In genomic region chr19:45886427-45887310, GRCh38 we compare ENCODE assay signal across 1 cellular context.
TF ChIP-seq lines count a peak whose summit lies in the region.

No MANE protein-coding gene starts in this region.

TF ChIP-seq in HEK293, 187 proteins besides CTCF, POLR2A, EP300 and RAD21 (continued from another document and continues in another):
- TF ChIP-seq ZNF792 (tag by site-specific recombination; IDR thresholded peaks at IDR 0.05): no peak
- no peak for TF ChIP-seq ZBTB1 (tag by site-specific recombination; IDR thresholded peaks at IDR 0.05)
- no peak for TF ChIP-seq GFI1B (tag by site-specific recombination; IDR thresholded peaks at IDR 0.05)
- no peak for TF ChIP-seq RBAK (tag by site-specific recombination; IDR thresholded peaks at IDR 0.05)
- TF ChIP-seq PRDM6 (tag by site-specific recombination; IDR thresholded peaks at IDR 0.05): no peak
- no peak for TF ChIP-seq IKZF3 (tag by site-specific recombination; IDR thresholded peaks at IDR 0.05)
- peak; percentile 27; the same call in 1 of the 2 replicates for TF ChIP-seq ZNF148 (tag by site-specific recombination; IDR thresholded peaks at IDR 0.05; ENCODE audit: borderline replicate concordance)
- no peak for TF ChIP-seq ZNF626 (tag by site-specific recombination; IDR thresholded peaks at IDR 0.05)
- TF ChIP-seq ZNF280D (tag by site-specific recombination; IDR thresholded peaks at IDR 0.05): 0 out of 2 replicates have a peak, but pooled peaks have one; percentile 67
- no peak for TF ChIP-seq BCL6B (tag by site-specific recombination; IDR thresholded peaks at IDR 0.05)
- no peak for TF ChIP-seq ZNF548 (tag by site-specific recombination; IDR thresholded peaks at IDR 0.05)
- TF ChIP-seq GLI4 (tag by site-specific recombination; IDR thresholded peaks at IDR 0.05): no peak
- TF ChIP-seq ZFP69B (tag by site-specific recombination; IDR thresholded peaks at IDR 0.05): no peak; the same call in 1 of the 2 replicates
- TF ChIP-seq ZNF747 (tag by site-specific recombination; IDR thresholded peaks at IDR 0.05): no peak
- TF ChIP-seq ZNF555 (tag by site-specific recombination; conservative IDR thresholded peaks at IDR 0.05): no peak
- 0 out of 2 replicates have a peak, but pooled peaks have one; percentile 21 for TF ChIP-seq KLF17 (tag by site-specific recombination; IDR thresholded peaks at IDR 0.05)
- no peak for TF ChIP-seq INSM2 (tag by site-specific recombination; IDR thresholded peaks at IDR 0.05)
- TF ChIP-seq ZBTB49 (tag by site-specific recombination; IDR thresholded peaks at IDR 0.05; ENCODE audit: low read depth): no peak
- TF ChIP-seq ZNF513 (tag by site-specific recombination; IDR thresholded peaks at IDR 0.05): no peak; the same call in 1 of the 2 replicates
- no peak for TF ChIP-seq ZFHX2 (tag by site-specific recombination; conservative IDR thresholded peaks at IDR 0.05)
- TF ChIP-seq ZNF202 (tag by site-specific recombination; IDR thresholded peaks at IDR 0.05; ENCODE audit: borderline replicate concordance): no peak
- TF ChIP-seq ZNF76 (tag by site-specific recombination; IDR thresholded peaks at IDR 0.05; ENCODE audit: borderline replicate concordance, low read depth): peak; percentile 92
- no peak for TF ChIP-seq ZNF23 (tag by site-specific recombination; IDR thresholded peaks at IDR 0.05; ENCODE audit: borderline replicate concordance)
- no peak for TF ChIP-seq ZNF175 (tag by site-specific recombination; IDR thresholded peaks at IDR 0.05)
- no peak for TF ChIP-seq HOXC10 (CRISPR knock-in tag; IDR thresholded peaks at IDR 0.05)
- peak; percentile 83 for TF ChIP-seq ZBTB17 (tag by site-specific recombination; IDR thresholded peaks at IDR 0.05)
- no peak; the same call in 1 of the 2 replicates for TF ChIP-seq ZNF692 (tag by site-specific recombination; IDR thresholded peaks at IDR 0.05)
- TF ChIP-seq ZNF623 (tag by site-specific recombination; IDR thresholded peaks at IDR 0.05): no peak
- TF ChIP-seq MZF1 (tag by site-specific recombination; IDR thresholded peaks at IDR 0.05; ENCODE audit: borderline replicate concordance): no peak
- TF ChIP-seq TCF7L2 (IDR thresholded peaks at IDR 0.05; ENCODE audit: borderline replicate concordance, low read depth, low read length): no peak
- no peak for TF ChIP-seq ZNF404 (tag by site-specific recombination; IDR thresholded peaks at IDR 0.05)
- TF ChIP-seq ZNF830 (tag by site-specific recombination; IDR thresholded peaks at IDR 0.05; ENCODE audit: low read depth): no peak
- TF ChIP-seq ZNF335 (tag by site-specific recombination; conservative IDR thresholded peaks at IDR 0.05): peak; percentile 99
- no peak for TF ChIP-seq ZNF514 (tag by site-specific recombination; IDR thresholded peaks at IDR 0.05)
- TF ChIP-seq ZNF580 (tag by site-specific recombination; IDR thresholded peaks at IDR 0.05): peak; percentile 67
- no peak for TF ChIP-seq ZNF654 (tag by site-specific recombination; IDR thresholded peaks at IDR 0.05; ENCODE audit: low read depth)
- TF ChIP-seq ZNF112 (tag by site-specific recombination; IDR thresholded peaks at IDR 0.05): no peak
- no peak for TF ChIP-seq ZNF677 (tag by site-specific recombination; IDR thresholded peaks at IDR 0.05)
- 0 out of 2 replicates have a peak, but pooled peaks have one; percentile 19 for TF ChIP-seq PRDM4 (tag by site-specific recombination; IDR thresholded peaks at IDR 0.05)
- TF ChIP-seq SP3 (tag by site-specific recombination; IDR thresholded peaks at IDR 0.05): peak; percentile 78
- no peak for TF ChIP-seq ZNF510 (tag by site-specific recombination; IDR thresholded peaks at IDR 0.05; ENCODE audit: insufficient replicate concordance)
- no peak for TF ChIP-seq ZNF248 (tag by site-specific recombination; IDR thresholded peaks at IDR 0.05)
